In the genomic region with DNA sequence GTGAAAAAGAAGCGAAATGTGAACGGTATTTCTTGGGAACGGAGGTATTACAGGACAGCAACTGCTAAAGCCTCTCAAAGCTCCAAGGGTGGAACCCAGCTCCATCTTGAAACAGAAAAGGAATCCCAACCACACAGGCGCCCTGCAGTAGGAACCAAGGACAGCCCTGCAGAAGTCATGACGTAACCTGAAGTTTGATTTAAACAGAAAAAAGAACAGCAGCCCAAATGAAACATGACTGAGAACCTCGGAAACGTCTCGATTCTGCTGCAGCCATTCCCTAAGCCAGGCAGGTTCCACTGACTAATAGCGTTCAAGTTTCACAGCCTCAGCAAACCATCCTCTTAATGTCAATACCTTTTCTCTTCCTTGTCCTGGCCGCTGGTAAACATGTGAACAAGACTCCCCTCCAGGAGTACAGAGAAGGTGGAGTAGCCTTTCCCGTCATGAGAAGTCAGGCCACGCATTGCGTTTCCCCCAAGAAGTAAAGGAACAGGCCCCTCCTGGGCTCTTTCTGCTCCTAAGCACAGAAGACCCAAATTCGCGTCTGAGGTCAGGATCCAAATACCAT, we compare ENCODE assay signal across 8 cellular contexts. TPM values are rescaled to one million over a fixed set of nuclear protein-coding genes. Genes with fewer than 3 reads are reported as not detected.
DNase-seq lines count a peak whose midpoint lies in the region; TF ChIP-seq lines count a peak whose summit lies in the region.

No MANE protein-coding gene starts in this region.

- peak overlapping the region; percentile 91 for H3K4me3 Mint-ChIP-seq in T-helper 2 cell treated with Interferon-gamma antibody and Interleukin-4, amounts not matched to agents 5 μg/mL and 100 μg/mL, for 36 hours

- H3K4me3 ChIP-seq in ascending aorta = peak overlapping the region; percentile 58 to 75
- H3K4me3 ChIP-seq in thymus (ENCODE audit: low read length) = peak overlapping the region; percentile 78

- H3K9me3 ChIP-seq in ascending aorta (no peaks in the 10 kb centered on the region), thymus (ENCODE audit: control insufficient read depth) (no peaks in the 10 kb centered on the region)

- no peaks in the 10 kb centered on the region for H3K27me3 Mint-ChIP-seq in T-helper 2 cell treated with Interferon-gamma antibody and Interleukin-4, amounts not matched to agents 5 μg/mL and 100 μg/mL, for 36 hours (ENCODE audit: low read depth)

- H3K4me1 ChIP-seq in ascending aorta (peaks cover 5 to 13% of the 10 kb centered on the region in 2 donors), thymus (ENCODE audit: control insufficient read depth, insufficient read depth, low read length) (peaks cover 8% of the 10 kb centered on the region)

- peaks cover 12% of the 10 kb centered on the region for H3K36me3 Mint-ChIP-seq in T-helper 2 cell treated with Interferon-gamma antibody and Interleukin-4, amounts not matched to agents 5 μg/mL and 100 μg/mL, for 36 hours (ENCODE audit: low read depth)

- no peaks in the 10 kb centered on the region for H3K9me3 Mint-ChIP-seq in T-helper 2 cell treated with Interferon-gamma antibody and Interleukin-4, amounts not matched to agents 5 μg/mL and 100 μg/mL, for 36 hours

- intact Hi-C loops in ascending aorta (cut with DNase I) = loop anchor here (1.0 to 5.0 kb wide), 2 partner anchors 19 to 257 kb away; no protein-coding TSS in a partner anchor

- peak overlapping the region; percentile 81 for H3K27ac Mint-ChIP-seq in T-helper 2 cell treated with Interferon-gamma antibody and Interleukin-4, amounts not matched to agents 5 μg/mL and 100 μg/mL, for 36 hours

- H3K27ac ChIP-seq in ascending aorta = peak overlapping the region; percentile 87 to 90
- peak overlapping the region; percentile 10 for H3K27ac ChIP-seq in thymus (ENCODE audit: low read depth)

- H3K4me1 Mint-ChIP-seq in T-helper 2 cell treated with Interferon-gamma antibody and Interleukin-4, amounts not matched to agents 5 μg/mL and 100 μg/mL, for 36 hours (ENCODE audit: low read depth) = peaks cover 43% of the 10 kb centered on the region

- H3K36me3 ChIP-seq in ascending aorta (peaks cover 0 to 3% of the 10 kb centered on the region in 2 donors), thymus (ENCODE audit: control insufficient read depth, insufficient read depth) (peaks cover 9% of the 10 kb centered on the region)

- TF ChIP-seq CTCF in ascending aorta (IDR thresholded peaks at IDR 0.05) = no peak

- DNase-seq in T-helper 2 cell treated with Interferon-gamma antibody and Interleukin-4, amounts not matched to agents 5 μg/mL and 100 μg/mL, for 36 hours (ENCODE audit: low spot score) = no peak
- DNase-seq in T-helper 2 cell (no peak), ascending aorta (ENCODE audit: low spot score in 2 of 2) (no peak), left kidney (ENCODE audit: low read depth, low spot score) (peak; percentile 20), amygdala (lab: John Stamatoyannopoulos, UW) (no peak), NCI-H1105 (lab: John Stamatoyannopoulos, UW) (no peak)
- DNase-seq in activated CD8-positive, alpha-beta memory T cell treated with anti-CD3 and anti-CD28 coated beads, Interleukin-2, amount 50 U/mL, for 48 hours = no peak

- no peaks in the 10 kb centered on the region for H3K27me3 ChIP-seq in ascending aorta
- H3K27me3 ChIP-seq in thymus (ENCODE audit: control insufficient read depth, insufficient read depth) = no peaks in the 10 kb centered on the region

- 90% methylated on average over 15 of the region's 15 CpGs for WGBS in thymus

RNA-seq across cellular contexts. Expression of a gene that starts 20.1 kb away (rescaled TPM):
- total RNA-seq in ascending aorta = 11.3 TPM
- 31.1 TPM for polyA plus RNA-seq in thymus
